16 cellular contexts compared by ENCODE assay signal in the genomic region with DNA sequence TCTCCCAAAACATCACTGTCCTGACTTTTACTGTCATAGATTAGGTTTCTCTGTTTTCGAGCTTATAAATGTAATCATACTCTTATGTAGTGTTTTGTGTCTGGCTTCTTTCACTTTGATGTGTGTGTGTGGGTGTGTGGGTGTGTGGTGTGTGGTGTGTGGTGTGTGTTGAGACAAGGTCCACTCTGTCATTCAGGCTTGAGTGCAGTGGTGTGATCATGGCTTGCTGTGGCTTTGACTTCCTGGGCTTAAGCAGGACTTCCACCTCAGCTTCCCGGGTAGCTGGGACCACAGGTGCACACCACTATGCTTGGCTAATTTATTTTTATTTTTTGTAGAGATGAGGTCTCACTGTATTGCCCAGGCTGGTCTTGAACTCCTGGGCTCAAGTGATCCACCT. TPM values are rescaled to one million over a fixed set of nuclear protein-coding genes. Genes with fewer than 3 reads are reported as not detected.
DNase-seq lines count a peak whose midpoint lies in the region; ATAC-seq, FAIRE-seq and TF ChIP-seq lines count a peak whose summit lies in the region.
"Had no signal": no experiment of that assay in that cellular context is flagged by ENCODE, and none has a peak within 500 bp of the region (broad histone marks: within the 10 kb centered on the region; RNA-seq: fewer than 3 reads in every experiment).

No MANE protein-coding gene starts in this region.

- RAD21 ChIA-PET in GM12878 (lab: Charles Lee; ENCODE audit: unreplicated experiment), result interaction anchor here (0.7 to 8.1 kb wide), 9 partner anchors 9 to 372 kb away, joined by 3 to 112 read pairs (median 4); a partner anchor contains a TSS

- peaks cover 8% of the 10 kb centered on the region for H3K36me3 Mint-ChIP-seq in stimulated activated effector memory CD8-positive, alpha-beta T cell treated with anti-CD3 and anti-CD28 coated beads, Interleukin-12 subunit alpha, Interleukin-12 subunit beta, amount 100 ng/mL, for 72 hours

- peak overlapping the region; percentile 21 for H3K4me3 Mint-ChIP-seq in stimulated activated effector memory CD8-positive, alpha-beta T cell treated with anti-CD3 and anti-CD28 coated beads, Interleukin-12 subunit alpha, Interleukin-12 subunit beta, amount 100 ng/mL, for 72 hours
- H3K4me3 Mint-ChIP-seq: dendritic cell treated with granulocyte-macrophage colony-stimulating factor and Interleukin-4, amounts not matched to agents 40 ng/mL and 50 ng/mL, for 4 days had no signal

- CTCF ChIA-PET in GM12878 (lab: Yijun Ruan, JAX), result interaction anchor here (0.7 to 2.6 kb wide), 15 partner anchors 8 to 1511 kb away, joined by 3 to 33 read pairs (median 4); a partner anchor contains a TSS

- peak overlapping the region; percentile 36; the same call in 1 of the 2 replicates for H3K27ac ChIP-seq in GM12878 (ENCODE audit: control insufficient read depth, insufficient read depth)
- H3K27ac ChIP-seq: gastrocnemius medialis, parathyroid adenoma had no signal

- H3K36me3 ChIP-seq in GM12878 (ENCODE audit: control insufficient read depth in 2 of 2, insufficient read depth in 2 of 2, low read length in 1 of 2), result no peaks in the 10 kb centered on the region; a peak in 1 of 4 replicates
- H3K36me3 ChIP-seq: gastrocnemius medialis had no signal

- peak overlapping the region; percentile 9 for H3K27ac Mint-ChIP-seq in stimulated activated effector memory CD8-positive, alpha-beta T cell treated with anti-CD3 and anti-CD28 coated beads, Interleukin-12 subunit alpha, Interleukin-12 subunit beta, amount 100 ng/mL, for 72 hours

- peaks cover 94% of the 10 kb centered on the region for H3K79me2 ChIP-seq in GM12878 (ENCODE audit: control insufficient read depth, insufficient read depth, low read length)

- H3K4me3 ChIP-seq in GM12878, result no peak overlapping the region
- H3K4me3 ChIP-seq: gastrocnemius medialis had no signal

- H3K27me3 ChIP-seq in GM12878 (replicated peaks in 1 of 2; ENCODE audit: control insufficient read depth in 2 of 2, insufficient read depth in 2 of 2, low read length in 1 of 2), result no peaks in the 10 kb centered on the region
- H3K27me3 ChIP-seq: gastrocnemius medialis had no signal

- intact Hi-C loops in GM12878 (cut with micrococcal nuclease; ENCODE audit: unreplicated experiment), result loop anchor here (5.0 to 10.0 kb wide), 2 partner anchors 269 to 371 kb away; a partner anchor contains a TSS

- peak; percentile 59 for DNase-seq in activated CD8-positive, alpha-beta memory T cell treated with anti-CD3 and anti-CD28 coated beads for 24 hours
- no peak for DNase-seq in activated CD8-positive, alpha-beta memory T cell treated with anti-CD3 and anti-CD28 coated beads, Interleukin-2, amount 50 U/mL, for 4 hours
- DNase-seq in SW480 (ENCODE audit: low spot score) (peak; percentile 25), GM12878 (ENCODE audit: low read depth, low spot score) (peak; percentile 62), epidermal melanocyte (ENCODE audit: insufficient read length, low spot score) (no peak)
- DNase-seq in stimulated activated effector memory CD8-positive, alpha-beta T cell treated with anti-CD3 and anti-CD28 coated beads, Interleukin-12 subunit alpha, Interleukin-12 subunit beta, amount 100 ng/mL, for 72 hours (ENCODE audit: low spot score in 2 of 2), result peak; percentile 22 to 78
- DNase-seq: activated gamma-delta T cell, gastrocnemius medialis, HCEC 1CT, left ventricle myocardium superior, NCI-H1092 treated with DMSO at 0.1 percent for 48 hours, NCI-H774 had no signal

- peak; percentile 70 for FAIRE-seq in GM12878 (lab: Jason Lieb, UNC)

- no peak overlapping the region for H3K9ac ChIP-seq in GM12878 (ENCODE audit: control insufficient read depth, insufficient read depth, low read length)
- H3K9ac ChIP-seq: parathyroid adenoma had no signal

- H3K9me3 ChIP-seq in GM12878 (replicated peaks; ENCODE audit: control insufficient read depth, insufficient read depth, low read length), result no peaks in the 10 kb centered on the region
- H3K9me3 ChIP-seq: gastrocnemius medialis had no signal

- H3K9me3 Mint-ChIP-seq in stimulated activated effector memory CD8-positive, alpha-beta T cell treated with anti-CD3 and anti-CD28 coated beads, Interleukin-12 subunit alpha, Interleukin-12 subunit beta, amount 100 ng/mL, for 72 hours, result no peaks in the 10 kb centered on the region
- H3K9me3 Mint-ChIP-seq: dendritic cell treated with granulocyte-macrophage colony-stimulating factor and Interleukin-4, amounts not matched to agents 40 ng/mL and 50 ng/mL, for 4 days had no signal

- 0 out of 4 replicates have a peak, but pooled peaks of 1 of the 2 experiments have one; percentile 15 for TF ChIP-seq EP300 in GM12878 (IDR thresholded peaks at IDR 0.05; ENCODE audit: borderline replicate concordance in 1 of 2, control insufficient read depth in 1 of 2, low read depth in 2 of 2, low read length in 2 of 2)

- peaks cover 38% of the 10 kb centered on the region for H3K4me1 ChIP-seq in GM12878 (ENCODE audit: control insufficient read depth, insufficient read depth, low read length)
- H3K4me1 ChIP-seq: parathyroid adenoma had no signal

- H3K4me1 Mint-ChIP-seq in stimulated activated effector memory CD8-positive, alpha-beta T cell treated with anti-CD3 and anti-CD28 coated beads, Interleukin-12 subunit alpha, Interleukin-12 subunit beta, amount 100 ng/mL, for 72 hours, result peaks cover 86% of the 10 kb centered on the region

- H3K4me2 ChIP-seq in GM12878 (ENCODE audit: control insufficient read depth, insufficient read depth), result peak overlapping the region; percentile 71

- POLR2A ChIA-PET in GM12878 (lab: Charles Lee), result interaction anchor here (0.5 to 0.8 kb wide), 2 partner anchors 20 to 91 kb away, joined by 3 to 4 read pairs; no protein-coding TSS in a partner anchor

- in situ Hi-C loops in GM12878 (cut with MboI), result no loop called here

- H2AFZ ChIP-seq in GM12878 (ENCODE audit: control insufficient read depth, low read depth, low read length), result no peak overlapping the region
- H2AFZ ChIP-seq: parathyroid adenoma had no signal

- ATAC-seq in GM12878 (peak; percentile 82), GM21825 (IDR thresholded peaks at IDR 0.05; ENCODE audit: unreplicated experiment) (no peak), HG03521 (IDR thresholded peaks at IDR 0.05; ENCODE audit: unreplicated experiment) (no peak)
- peak; percentile 88 for ATAC-seq in stimulated activated effector memory CD8-positive, alpha-beta T cell treated with anti-CD3 and anti-CD28 coated beads, Interleukin-12 subunit alpha, Interleukin-12 subunit beta, amount 100 ng/mL, for 72 hours
- ATAC-seq: gastrocnemius medialis, left ventricle myocardium superior had no signal

- no TSS peak for BruUV-seq in GM12878 (replicated peaks; lab: Mats Ljungman, UMichigan)

- TF ChIP-seq POLR2A in GM12878 (IDR thresholded peaks at IDR 0.05; ENCODE audit: low read depth, low read length), result no peak

- no peaks in the 10 kb centered on the region; the same call in 1 of the 2 replicates for H4K20me1 ChIP-seq in GM12878 (ENCODE audit: control insufficient read depth, insufficient read depth)

- no peak for TF ChIP-seq CTCF in GM12878 (IDR thresholded peaks at IDR 0.05 in 2 of 3, conservative IDR thresholded peaks at IDR 0.05 in 1 of 3; ENCODE audit: control insufficient read depth in 2 of 3, extremely low read depth in 1 of 3, insufficient read depth in 1 of 3, low read depth in 3 of 3, low read length in 3 of 3)

- WGBS in GM12878 (ENCODE audit: insufficient coverage, insufficient replicate concordance, low lambda C conversion rate, missing lambda C conversion rate), result 13% methylated on average over 2 of the region's 2 CpGs

- SMC1A ChIA-PET in GM12878 (lab: Charles Lee; ENCODE audit: uncharacterized antibody, unreplicated experiment), result interaction anchor here (0.6 to 2.6 kb wide), 7 partner anchors 9 to 109 kb away, joined by 3 to 23 read pairs (median 4); no protein-coding TSS in a partner anchor

- TF ChIP-seq RAD21 in GM12878 (IDR thresholded peaks at IDR 0.05; ENCODE audit: insufficient read depth, low read depth, low read length), result no peak

TF ChIP-seq in GM12878, 131 proteins besides CTCF, POLR2A, EP300 and RAD21 (continues in another document):
- TF ChIP-seq MEF2B (IDR thresholded peaks at IDR 0.05; ENCODE audit: partially characterized antibody, poor library complexity, severe bottlenecking) (no peak), PAX8 (IDR thresholded peaks at IDR 0.05) (no peak), CREB1 (IDR thresholded peaks at IDR 0.05; ENCODE audit: low read depth) (peak; percentile 49; the same call in 1 of the 2 replicates)

RNA-seq across cellular contexts. Expression of a gene that starts 59.6 kb away (rescaled TPM):
- total RNA-seq in GM12878 (2013; cell fraction: nucleolus; rRNA removed), result 168 and 176 TPM in 2 replicates
- total RNA-seq in GM12878 (2014; rRNA removed), result 24.4 and 29.0 TPM in 2 replicates
- 45.2 and 50.4 TPM in 2 replicates for total RNA-seq in GM12878 (2014; rRNA removed; fragmentation: Illumina TruSeq; extraction: Trizol)
- total RNA-seq in GM12878 (2021), result 46.2 and 55.3 TPM in 2 replicates
- polyA plus RNA-seq in GM12878 (2011; ENCODE audit: low read depth), result 10.7 TPM
- 23.0 and 35.2 TPM in 2 replicates for polyA plus RNA-seq in GM12878 (2011; rRNA removed)
- 9.7 and 10.6 TPM in 2 replicates for polyA plus RNA-seq in GM12878 (2011; cell fraction: cytosol; rRNA removed)
- polyA plus RNA-seq in GM12878 (2011; cell fraction: nucleus; rRNA removed), result 22.9 and 28.0 TPM in 2 replicates
- polyA plus RNA-seq in GM12878 (2012), result 17.3 and 20.2 TPM in 2 replicates
- 48.7 and 57.5 TPM in 2 replicates for polyA plus RNA-seq in GM12878 (2014; fragmentation: Illumina TruSeq; extraction: Trizol)
- 10 to 100 TPM; 15.4 to 16.0 TPM for polyA plus RNA-seq in GM12878 (2014; fragmentation: Nextera tagmentation; extraction: Ambion mirVana)
- 18.8 and 20.9 TPM in 2 replicates for polyA plus RNA-seq in GM12878 (2014; rRNA removed)
- polyA plus RNA-seq in GM12878 (2016; fragmentation: Nextera tagmentation; extraction: Ambion mirVana), result 10 to 100 TPM; 37.0 to 38.1 TPM
- 33.7 and 44.0 TPM in 2 replicates for polyA minus RNA-seq in GM12878 (2011; rRNA and poly(A)+ RNA removed)
- 15.8 and 22.6 TPM in 2 replicates for polyA minus RNA-seq in GM12878 (2011; cell fraction: cytosol; rRNA and poly(A)+ RNA removed)
- polyA minus RNA-seq in GM12878 (2011; cell fraction: nucleus; rRNA and poly(A)+ RNA removed), result 46.8 and 87.6 TPM in 2 replicates

Comparison
In these comparisons a context has a peak if more than half of its experiments do, and no peak if none do; other contexts are left out.
1. DNase-seq: peak in activated CD8-positive, alpha-beta memory T cell treated with anti-CD3 and anti-CD28 coated beads for 24 hours (single experiment), SW480 (single experiment), GM12878 (single experiment) and stimulated activated effector memory CD8-positive, alpha-beta T cell treated with anti-CD3 and anti-CD28 coated beads, Interleukin-12 subunit alpha, Interleukin-12 subunit beta, amount 100 ng/mL, for 72 hours (2 of 2); none in activated CD8-positive, alpha-beta memory T cell treated with anti-CD3 and anti-CD28 coated beads, Interleukin-2, amount 50 U/mL, for 4 hours (single experiment) and epidermal melanocyte (single experiment).
2. ATAC-seq: peak in GM12878 (single experiment) and stimulated activated effector memory CD8-positive, alpha-beta T cell treated with anti-CD3 and anti-CD28 coated beads, Interleukin-12 subunit alpha, Interleukin-12 subunit beta, amount 100 ng/mL, for 72 hours (single experiment); none in GM21825 (single experiment) and HG03521 (single experiment).